Comparison of ENCODE assay signal across 21 cellular contexts in genomic region chr2:235723811-235724465, GRCh38.
DNase-seq lines count a peak whose midpoint lies in the region; ATAC-seq and TF ChIP-seq lines count a peak whose summit lies in the region.
"Had no signal": no experiment of that assay in that cellular context is flagged by ENCODE, and none has a peak within 500 bp of the region (broad histone marks: within the 10 kb centered on the region; RNA-seq: fewer than 3 reads in every experiment).

No MANE protein-coding gene starts in this region.

- CTCF ChIA-PET in OCI-LY7 (lab: Charles Lee; ENCODE audit: unreplicated experiment): no interaction called here

- no peaks in the 10 kb centered on the region for H3K79me2 ChIP-seq in OCI-LY7 (ENCODE audit: insufficient read depth, low read depth, low read length)

- H3K36me3 ChIP-seq in stomach (peaks cover 0 to 4% (median 2%) of the 10 kb centered on the region in 4 donors), OCI-LY7 (ENCODE audit: insufficient read depth, low read length) (no peaks in the 10 kb centered on the region)
- H3K36me3 ChIP-seq: colonic mucosa, ovary had no signal

- H2AFZ ChIP-seq in OCI-LY7 (ENCODE audit: low read length): no peak overlapping the region
- H2AFZ ChIP-seq: hepatocyte had no signal

- H3K4me1 ChIP-seq in stomach (peaks cover 13 to 46% (median 27%) of the 10 kb centered on the region in 4 donors), OCI-LY7 (ENCODE audit: insufficient read depth, low read length, poor library complexity, severe bottlenecking) (no peaks in the 10 kb centered on the region)
- H3K4me1 ChIP-seq: colonic mucosa had no signal

- no peak for TF ChIP-seq POLR2A in stomach (IDR thresholded peaks at IDR 0.05)

- H3K4me1 Mint-ChIP-seq in stimulated activated effector memory CD8-positive, alpha-beta T cell treated with anti-CD3 and anti-CD28 coated beads, Interleukin-12 subunit alpha, Interleukin-12 subunit beta, amount 100 ng/mL, for 72 hours: peaks cover 25% of the 10 kb centered on the region
- H3K4me1 Mint-ChIP-seq: activated CD4-positive, alpha-beta T cell treated with anti-CD3 and anti-CD28 coated beads for 36 hours; stimulated activated naive CD8-positive, alpha-beta T cell treated with anti-CD3 and anti-CD28 coated beads, Interleukin-15, amount 100 ng/mL, for 72 hours had no signal

- DNase-seq in C1 segment of cervical spinal cord (lab: John Stamatoyannopoulos, UW) (peak in 8 of 14 donors; percentile 19 to 52 (median 30)), dorsolateral prefrontal cortex (peak in 2 of 10 donors; percentile 53 to 64), medulla oblongata (ENCODE audit: extremely low spot score) (peak; percentile 64), stomach (no peak), OCI-LY7 (ENCODE audit: low spot score) (no peak), activated gamma-delta T cell treated with Interleukin-2 at 50 U/mL for 16 hours (no peak)
- no peak for DNase-seq in stimulated activated effector memory CD8-positive, alpha-beta T cell treated with anti-CD3 and anti-CD28 coated beads, Interleukin-12 subunit alpha, Interleukin-12 subunit beta, amount 100 ng/mL, for 72 hours (ENCODE audit: low spot score in 2 of 2)
- DNase-seq: activated CD4-positive, alpha-beta T cell treated with anti-CD3 and anti-CD28 coated beads for 36 hours; colonic mucosa; HFFc6; naive thymus-derived CD4-positive, alpha-beta T cell; NCI-H1417 treated with DMSO at 0.1 percent for 48 hours; NCI-H524 treated with DMSO at 0.1 percent for 48 hours; ovary; stimulated activated CD4-positive, alpha-beta T cell treated with anti-CD3 and anti-CD28 coated beads, Interleukin-4, amount 100 ng/mL, for 24 hours; stimulated activated naive CD8-positive, alpha-beta T cell treated with anti-CD3 and anti-CD28 coated beads, Interleukin-15, amount 100 ng/mL, for 72 hours had no signal

- H3K27me3 ChIP-seq in dorsolateral prefrontal cortex (no peaks in the 10 kb centered on the region), stomach (no peaks in the 10 kb centered on the region)
- H3K27me3 ChIP-seq: BLaER1 treated with 17β-estradiol and CSF1 and Interleukin-3, amounts not matched to agents 10 nM and 100 nM; colonic mucosa; hepatocyte; ovary had no signal

- H3K4me3 ChIP-seq in dorsolateral prefrontal cortex (peak overlapping the region in 2 of 59 donors; percentile 21 to 31), stomach (no peak overlapping the region), OCI-LY7 (ENCODE audit: low read depth, low read length, poor library complexity, severe bottlenecking) (no peak overlapping the region)
- H3K4me3 ChIP-seq: BLaER1 treated with 17β-estradiol and CSF1 and Interleukin-3, amounts not matched to agents 10 nM and 100 nM; colonic mucosa; hepatocyte; ovary; skin epidermis had no signal

- TF ChIP-seq CTCF in dorsolateral prefrontal cortex (IDR thresholded peaks at IDR 0.05 in 54 of 56, conservative IDR thresholded peaks at IDR 0.05 in 2 of 56; ENCODE audit: low read depth in 1 of 56, partially characterized antibody in 56 of 56): no peak
- no peak for TF ChIP-seq CTCF in stomach (IDR thresholded peaks at IDR 0.05)
- TF ChIP-seq CTCF in OCI-LY7 (conservative IDR thresholded peaks at IDR 0.05; ENCODE audit: low read length): no peak

- ATAC-seq in GM19397 (IDR thresholded peaks at IDR 0.05; ENCODE audit: unreplicated experiment): no peak
- no peak for ATAC-seq in stimulated activated effector memory CD8-positive, alpha-beta T cell treated with anti-CD3 and anti-CD28 coated beads, Interleukin-12 subunit alpha, Interleukin-12 subunit beta, amount 100 ng/mL, for 72 hours
- ATAC-seq: activated CD4-positive, alpha-beta T cell treated with anti-CD3 and anti-CD28 coated beads for 36 hours; naive thymus-derived CD4-positive, alpha-beta T cell; stimulated activated naive CD8-positive, alpha-beta T cell treated with anti-CD3 and anti-CD28 coated beads, Interleukin-15, amount 100 ng/mL, for 72 hours had no signal

- H3K27ac Mint-ChIP-seq in stimulated activated effector memory CD8-positive, alpha-beta T cell treated with anti-CD3 and anti-CD28 coated beads, Interleukin-12 subunit alpha, Interleukin-12 subunit beta, amount 100 ng/mL, for 72 hours: no peak overlapping the region
- H3K27ac Mint-ChIP-seq: activated CD4-positive, alpha-beta T cell treated with anti-CD3 and anti-CD28 coated beads for 36 hours; activated naive CD8-positive, alpha-beta T cell; HFFc6; naive thymus-derived CD4-positive, alpha-beta T cell; stimulated activated naive CD8-positive, alpha-beta T cell treated with anti-CD3 and anti-CD28 coated beads, Interleukin-15, amount 100 ng/mL, for 72 hours had no signal

- no peaks in the 10 kb centered on the region for H3K9me3 ChIP-seq in stomach
- H3K9me3 ChIP-seq in OCI-LY7 (ENCODE audit: low read length): no peaks in the 10 kb centered on the region
- H3K9me3 ChIP-seq: BLaER1 treated with 17β-estradiol and CSF1 and Interleukin-3, amounts not matched to agents 10 nM and 100 nM; colonic mucosa; ovary had no signal

- H4K20me1 ChIP-seq in OCI-LY7 (ENCODE audit: insufficient read depth, low read length): no peaks in the 10 kb centered on the region

- intact Hi-C loops in dorsolateral prefrontal cortex (cut with DNase I) (no loop called here), stomach (cut with DNase I; ENCODE audit: low total_unique reads) (no loop called here), OCI-LY7 (cut with micrococcal nuclease; ENCODE audit: unreplicated experiment) (no loop called here)

- POLR2A ChIA-PET in OCI-LY7 (lab: Charles Lee): interaction anchor here (0.6 to 0.7 kb wide), 2 partner anchors 27 to 1547 kb away, joined by 3 read pairs; no protein-coding TSS in a partner anchor

- no peaks in the 10 kb centered on the region for H3K9me3 Mint-ChIP-seq in stimulated activated effector memory CD8-positive, alpha-beta T cell treated with anti-CD3 and anti-CD28 coated beads, Interleukin-12 subunit alpha, Interleukin-12 subunit beta, amount 100 ng/mL, for 72 hours
- H3K9me3 Mint-ChIP-seq: HFFc6; stimulated activated naive CD8-positive, alpha-beta T cell treated with anti-CD3 and anti-CD28 coated beads, Interleukin-15, amount 100 ng/mL, for 72 hours had no signal

- 85 to 91% (median 90%) methylated on average over 12 to 16 of the region's 16 CpGs for WGBS in stomach, 5 donors

- H3K4me3 Mint-ChIP-seq in stimulated activated effector memory CD8-positive, alpha-beta T cell treated with anti-CD3 and anti-CD28 coated beads, Interleukin-12 subunit alpha, Interleukin-12 subunit beta, amount 100 ng/mL, for 72 hours: no peak overlapping the region
- H3K4me3 Mint-ChIP-seq: activated CD4-positive, alpha-beta T cell treated with anti-CD3 and anti-CD28 coated beads for 36 hours; activated naive CD8-positive, alpha-beta T cell; HFFc6; naive thymus-derived CD4-positive, alpha-beta T cell; stimulated activated naive CD8-positive, alpha-beta T cell treated with anti-CD3 and anti-CD28 coated beads, Interleukin-15, amount 100 ng/mL, for 72 hours had no signal

- BruUV-seq in OCI-LY7 (replicated peaks; lab: Mats Ljungman, UMichigan): no TSS peak

- no peak overlapping the region for H3K4me2 ChIP-seq in OCI-LY7 (ENCODE audit: low read length)
- H3K4me2 ChIP-seq: BLaER1 treated with 17β-estradiol and CSF1 and Interleukin-3, amounts not matched to agents 10 nM and 100 nM; hepatocyte had no signal

- H3K27ac ChIP-seq in dorsolateral prefrontal cortex (peak overlapping the region in 57 of 59 donors; percentile 36 to 97 (median 82)), stomach (peak overlapping the region in 4 of 5 donors; percentile 59 to 86 (median 68)), OCI-LY7 (ENCODE audit: low read depth, low read length, poor library complexity, severe bottlenecking) (no peak overlapping the region)
- H3K27ac ChIP-seq: colonic mucosa, hepatocyte had no signal

- no peaks in the 10 kb centered on the region for H3K9me2 ChIP-seq in OCI-LY7 (ENCODE audit: insufficient read depth, low read length)

- no peak for TF ChIP-seq EP300 in stomach (IDR thresholded peaks at IDR 0.05)

- no peaks in the 10 kb centered on the region for H3K36me3 Mint-ChIP-seq in stimulated activated effector memory CD8-positive, alpha-beta T cell treated with anti-CD3 and anti-CD28 coated beads, Interleukin-12 subunit alpha, Interleukin-12 subunit beta, amount 100 ng/mL, for 72 hours
- H3K36me3 Mint-ChIP-seq: activated naive CD8-positive, alpha-beta T cell; naive thymus-derived CD4-positive, alpha-beta T cell had no signal

Comparison
In these comparisons a context has a peak if more than half of its experiments do, and no peak if none do; other contexts are left out.
1. DNase-seq: peak in C1 segment of cervical spinal cord (8 of 14) and medulla oblongata (single experiment); none in stomach (single experiment), OCI-LY7 (single experiment), activated gamma-delta T cell treated with Interleukin-2 at 50 U/mL for 16 hours (single experiment) and stimulated activated effector memory CD8-positive, alpha-beta T cell treated with anti-CD3 and anti-CD28 coated beads, Interleukin-12 subunit alpha, Interleukin-12 subunit beta, amount 100 ng/mL, for 72 hours (0 of 2).